In genomic region chr6:70566751-70567382, GRCh38 we compare ENCODE assay signal across 8 cellular contexts. TPM values are rescaled to one million over a fixed set of nuclear protein-coding genes. Genes with fewer than 3 reads are reported as not detected.
A peak's percentile ranks its signal among the peaks of the same experiment; 100 is the strongest.
DNase-seq lines count a peak whose midpoint lies in the region; ATAC-seq and TF ChIP-seq lines count a peak whose summit lies in the region.

Gene SDHAF4, plus strand, starts transcription at chr6:70566930. Its CDS starts 11 bp downstream, at chr6:70566941.

- peaks cover 0 to 16% of the 10 kb centered on the region in 2 donors for H3K4me1 ChIP-seq in left lung

- DNase-seq in NCI-H526 treated with DMSO at 0.1 percent for 48 hours (lab: John Stamatoyannopoulos, UW) = peak; percentile 71
- peak; percentile 95 for DNase-seq in activated CD4-positive, alpha-beta T cell treated with anti-CD3 and anti-CD28 coated beads, Interleukin-2, amount 50 U/mL, for 1 hour
- peak; percentile 86 for DNase-seq in dedifferentiated amniotic fluid mesenchymal stem cell (ENCODE audit: extremely low spot score)
- DNase-seq in left lung = peak; percentile 94 to 99
- DNase-seq in stimulated activated CD4-positive, alpha-beta T cell treated with anti-CD3 and anti-CD28 coated beads, Interleukin-2, amount 100 ng/mL, for 4 hours (ENCODE audit: low read depth) = peak; percentile 92

- no peaks in the 10 kb centered on the region for H3K9me3 ChIP-seq in left lung

- peak within 1 kb of the TSS; percentile 84 to 85 for H3K4me3 ChIP-seq in left lung

- intact Hi-C loops in left lung (cut with DNase I) = no loop called here

- peak; percentile 99 for ATAC-seq in GM19351 (IDR thresholded peaks at IDR 0.05; ENCODE audit: unreplicated experiment)
- ATAC-seq in HG03520 (IDR thresholded peaks at IDR 0.05; ENCODE audit: unreplicated experiment) = peak; percentile 99
- peak; percentile 100 for ATAC-seq in left lung

- no peaks in the 10 kb centered on the region for H3K27me3 ChIP-seq in left lung

- H3K27ac ChIP-seq in C4-2B (peak within 1 kb of the TSS; percentile 95), left lung (peak within 1 kb of the TSS; percentile 88)

- no peaks in the 10 kb centered on the region for H3K36me3 ChIP-seq in left lung

- TF ChIP-seq CTCF in C4-2B (conservative IDR thresholded peaks at IDR 0.05) (no peak), left lung (IDR thresholded peaks at IDR 0.05) (peak in 1 of 2 donors; percentile 28)

RNA-seq across cellular contexts. Expression of gene SDHAF4, which starts in this region (rescaled TPM):
- total RNA-seq in left lung = 10 to 100 TPM in 1 of 2 donors, 1 to 10 TPM in 1; 9.5 to 11.3 TPM

Comparison
In these comparisons a context has a peak if more than half of its experiments do, and no peak if none do; other contexts are left out.
1. Peak in every context shown above with its lines: DNase-seq, ATAC-seq, H3K4me3 ChIP-seq and H3K27ac ChIP-seq.